8 cellular contexts compared by ENCODE assay signal in the genomic region with DNA sequence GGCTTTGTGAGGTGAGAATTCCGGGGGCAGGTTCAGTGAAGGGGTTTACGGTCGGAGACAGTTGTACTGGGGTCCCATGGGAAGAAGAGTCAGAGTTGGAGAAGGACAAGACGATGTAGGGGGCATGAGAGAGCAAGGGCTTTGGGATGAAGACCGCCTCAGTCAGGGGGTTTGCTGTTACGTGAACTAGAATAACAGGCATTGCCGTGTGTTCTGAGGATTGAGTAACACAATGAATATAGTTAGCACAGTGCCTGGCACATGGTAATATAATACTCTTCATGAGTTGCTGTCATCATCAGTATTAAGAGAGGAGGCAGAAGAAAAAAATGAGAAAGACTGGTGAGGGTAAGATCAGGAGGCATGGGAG.
DNase-seq lines count a peak whose midpoint lies in the region; ATAC-seq and TF ChIP-seq lines count a peak whose summit lies in the region.

No MANE protein-coding gene starts in this region.

- H2AFZ ChIP-seq in SU-DHL-6 (ENCODE audit: low read depth, low read length, severe bottlenecking), result peak overlapping the region; percentile 43

- H4K20me1 ChIP-seq in SU-DHL-6 (ENCODE audit: low read depth, low read length), result no peaks in the 10 kb centered on the region

- peaks cover 51% of the 10 kb centered on the region for H3K79me2 ChIP-seq in SU-DHL-6 (ENCODE audit: insufficient read depth, low read length)

- no peak for ATAC-seq in GM21360 (IDR thresholded peaks at IDR 0.05; ENCODE audit: unreplicated experiment)
- no peak for ATAC-seq in GM18909 (IDR thresholded peaks at IDR 0.05; ENCODE audit: poor library complexity, unreplicated experiment)
- no peak for ATAC-seq in GM18502 (IDR thresholded peaks at IDR 0.05; ENCODE audit: poor library complexity, unreplicated experiment)

- no peak for TF ChIP-seq CTCF in GM12865 (IDR thresholded peaks at IDR 0.05; ENCODE audit: insufficient read depth, low read depth, low read length, missing control alignments)
- no peak for TF ChIP-seq CTCF in SU-DHL-6 (IDR thresholded peaks at IDR 0.05; ENCODE audit: insufficient read depth, low read length, poor library complexity, severe bottlenecking)
- TF ChIP-seq CTCF in fibroblast of pulmonary artery (IDR thresholded peaks at IDR 0.05; ENCODE audit: low read length, missing control alignments), result no peak
- no peak for TF ChIP-seq CTCF in retinal pigment epithelial cell (conservative IDR thresholded peaks at IDR 0.05; ENCODE audit: low read depth, low read length)

- no peaks in the 10 kb centered on the region for H3K9me3 ChIP-seq in SU-DHL-6 (ENCODE audit: insufficient read depth, low read length)

- H3K27ac ChIP-seq in SU-DHL-6 (ENCODE audit: low read depth, low read length), result peak overlapping the region; percentile 75

- H3K4me3 ChIP-seq in GM12865 (ENCODE audit: low read depth, low read length), result peak overlapping the region; percentile 77
- peak overlapping the region; percentile 79 for H3K4me3 ChIP-seq in SU-DHL-6 (ENCODE audit: insufficient read depth, low read length, poor library complexity, severe bottlenecking)
- H3K4me3 ChIP-seq in fibroblast of pulmonary artery (replicated peaks; ENCODE audit: low read depth, low read length), result peak overlapping the region; percentile 99
- H3K4me3 ChIP-seq in retinal pigment epithelial cell (ENCODE audit: low read length), result peak overlapping the region; percentile 99

- no peak for DNase-seq in GM12865 (ENCODE audit: low read depth)
- peak; percentile 18 for DNase-seq in fibroblast of pulmonary artery (ENCODE audit: low read depth)
- no peak for DNase-seq in retinal pigment epithelial cell (ENCODE audit: low read depth)
- DNase-seq in NCI-H1436 (lab: John Stamatoyannopoulos, UW), result no peak

- H3K4me2 ChIP-seq in SU-DHL-6 (ENCODE audit: low read depth, low read length, poor library complexity, severe bottlenecking), result peak overlapping the region; percentile 79

- H3K9me2 ChIP-seq in SU-DHL-6 (replicated peaks; ENCODE audit: insufficient read depth, low read length), result no peaks in the 10 kb centered on the region

- no peaks in the 10 kb centered on the region for H3K36me3 ChIP-seq in SU-DHL-6 (ENCODE audit: low read length)

- H3F3A ChIP-seq in SU-DHL-6 (ENCODE audit: insufficient read depth), result peaks cover 7% of the 10 kb centered on the region; the same call in 1 of the 2 replicates

- H3K27me3 ChIP-seq in SU-DHL-6 (ENCODE audit: low read length), result no peaks in the 10 kb centered on the region

- H3K9ac ChIP-seq in SU-DHL-6 (ENCODE audit: low read length), result peak overlapping the region; percentile 77
